Comparison of ENCODE assay signal across 1 cellular context in the genomic region with DNA sequence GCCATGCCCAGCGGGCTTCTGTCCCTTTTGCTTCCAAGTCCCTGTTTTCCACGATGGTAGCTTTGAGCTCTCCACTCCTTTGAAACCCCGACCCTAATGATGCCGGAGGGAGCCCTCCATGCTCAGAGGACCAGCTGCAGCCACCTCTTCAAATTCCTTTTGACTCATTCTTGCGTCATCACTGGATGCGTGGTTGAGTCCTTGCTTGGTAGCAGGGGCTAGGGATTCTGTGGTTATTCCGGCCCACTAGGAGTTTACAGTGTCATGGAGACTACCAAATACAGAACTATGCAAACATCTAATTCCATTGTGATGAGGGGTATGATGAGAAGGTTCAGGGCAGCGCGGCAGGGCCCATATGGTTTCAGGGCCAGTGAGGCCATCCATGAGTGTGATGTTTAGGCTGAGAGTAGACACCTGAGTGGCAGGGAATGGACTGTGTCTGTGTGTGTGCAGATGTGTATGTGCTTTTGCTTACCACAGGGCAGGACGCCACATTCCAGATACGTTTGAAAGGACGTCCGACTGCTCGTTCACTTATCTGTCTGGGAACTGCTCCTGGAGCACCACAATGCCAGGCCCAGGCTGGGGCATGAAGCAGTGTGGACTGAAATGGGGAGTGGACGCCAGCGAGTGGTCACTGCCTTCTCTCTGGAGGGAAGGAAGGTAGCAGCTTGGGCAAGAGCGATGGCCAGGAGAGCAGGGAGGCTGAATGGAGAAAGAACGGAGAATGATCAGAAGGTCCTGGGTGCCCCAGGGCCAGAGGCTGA.
A peak's percentile ranks its signal among the peaks of the same experiment; 100 is the strongest.
TF ChIP-seq lines count a peak whose summit lies in the region.

No MANE protein-coding gene starts in this region.

TF ChIP-seq in HCT116, 20 proteins besides CTCF, POLR2A, EP300 and RAD21 (continued from another document):
- TF ChIP-seq, protein P1, sequence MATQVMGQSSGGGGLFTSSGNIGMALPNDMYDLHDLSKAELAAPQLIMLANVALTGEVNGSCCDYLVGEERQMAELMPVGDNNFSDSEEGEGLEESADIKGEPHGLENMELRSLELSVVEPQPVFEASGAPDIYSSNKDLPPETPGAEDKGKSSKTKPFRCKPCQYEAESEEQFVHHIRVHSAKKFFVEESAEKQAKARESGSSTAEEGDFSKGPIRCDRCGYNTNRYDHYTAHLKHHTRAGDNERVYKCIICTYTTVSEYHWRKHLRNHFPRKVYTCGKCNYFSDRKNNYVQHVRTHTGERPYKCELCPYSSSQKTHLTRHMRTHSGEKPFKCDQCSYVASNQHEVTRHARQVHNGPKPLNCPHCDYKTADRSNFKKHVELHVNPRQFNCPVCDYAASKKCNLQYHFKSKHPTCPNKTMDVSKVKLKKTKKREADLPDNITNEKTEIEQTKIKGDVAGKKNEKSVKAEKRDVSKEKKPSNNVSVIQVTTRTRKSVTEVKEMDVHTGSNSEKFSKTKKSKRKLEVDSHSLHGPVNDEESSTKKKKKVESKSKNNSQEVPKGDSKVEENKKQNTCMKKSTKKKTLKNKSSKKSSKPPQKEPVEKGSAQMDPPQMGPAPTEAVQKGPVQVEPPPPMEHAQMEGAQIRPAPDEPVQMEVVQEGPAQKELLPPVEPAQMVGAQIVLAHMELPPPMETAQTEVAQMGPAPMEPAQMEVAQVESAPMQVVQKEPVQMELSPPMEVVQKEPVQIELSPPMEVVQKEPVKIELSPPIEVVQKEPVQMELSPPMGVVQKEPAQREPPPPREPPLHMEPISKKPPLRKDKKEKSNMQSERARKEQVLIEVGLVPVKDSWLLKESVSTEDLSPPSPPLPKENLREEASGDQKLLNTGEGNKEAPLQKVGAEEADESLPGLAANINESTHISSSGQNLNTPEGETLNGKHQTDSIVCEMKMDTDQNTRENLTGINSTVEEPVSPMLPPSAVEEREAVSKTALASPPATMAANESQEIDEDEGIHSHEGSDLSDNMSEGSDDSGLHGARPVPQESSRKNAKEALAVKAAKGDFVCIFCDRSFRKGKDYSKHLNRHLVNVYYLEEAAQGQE (IDR thresholded peaks at IDR 0.05; ENCODE audit: low read depth): no peak
- TF ChIP-seq, protein P2, sequence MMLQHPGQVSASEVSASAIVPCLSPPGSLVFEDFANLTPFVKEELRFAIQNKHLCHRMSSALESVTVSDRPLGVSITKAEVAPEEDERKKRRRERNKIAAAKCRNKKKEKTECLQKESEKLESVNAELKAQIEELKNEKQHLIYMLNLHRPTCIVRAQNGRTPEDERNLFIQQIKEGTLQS (IDR thresholded peaks at IDR 0.05): peak; percentile 79; the same call in 1 of the 2 replicates
- 0 out of 2 replicates have a peak, but pooled peaks have one; percentile 11 for TF ChIP-seq SP1 (IDR thresholded peaks at IDR 0.05; ENCODE audit: low read depth)
- TF ChIP-seq EGR1 (IDR thresholded peaks at IDR 0.05; ENCODE audit: low read depth): peak; percentile 50; the same call in 1 of the 2 replicates
- TF ChIP-seq ELF1 (IDR thresholded peaks at IDR 0.05; ENCODE audit: borderline replicate concordance, low read depth): no peak
- TF ChIP-seq TCF7L2 (IDR thresholded peaks at IDR 0.05; ENCODE audit: borderline replicate concordance, extremely low read depth, insufficient read depth, insufficient read length): no peak
- no peak for TF ChIP-seq EZH2phosphoT487 (IDR thresholded peaks at IDR 0.05; ENCODE audit: borderline replicate concordance)
- TF ChIP-seq FOSL1 (IDR thresholded peaks at IDR 0.05; ENCODE audit: low read depth): peak; percentile 86
